26 cellular contexts compared by ENCODE assay signal in genomic region chr12:10283028-10283427, GRCh38. TPM values are rescaled to one million over a fixed set of nuclear protein-coding genes. Genes with fewer than 3 reads are reported as not detected.
DNase-seq lines count a peak whose midpoint lies in the region; ATAC-seq and TF ChIP-seq lines count a peak whose summit lies in the region.
"Had no signal": no experiment of that assay in that cellular context is flagged by ENCODE, and none has a peak within 500 bp of the region (broad histone marks: within the 10 kb centered on the region; RNA-seq: fewer than 3 reads in every experiment).

No MANE protein-coding gene starts in this region.

- peak overlapping the region; percentile 63 for H3K27ac ChIP-seq in OCI-LY1 (ENCODE audit: low read depth, low read length, poor library complexity, severe bottlenecking)
- H3K27ac ChIP-seq: heart left ventricle, left lung, psoas muscle, SJCRH30, thyroid gland had no signal

- peaks cover 48% of the 10 kb centered on the region for H3K4me1 ChIP-seq in OCI-LY1 (ENCODE audit: insufficient read depth, low read length, severe bottlenecking)
- H3K4me1 ChIP-seq: left lung, psoas muscle, thyroid gland had no signal

- H3K36me3 Mint-ChIP-seq in MCF 10A (ENCODE audit: insufficient read depth, unreplicated experiment) = peaks cover 6% of the 10 kb centered on the region
- H3K36me3 Mint-ChIP-seq: activated CD4-positive, alpha-beta memory T cell treated with anti-CD3 and anti-CD28 coated beads for 36 hours; CD4-positive, CD25-positive, alpha-beta regulatory T cell; stimulated activated naive B cell treated with anti-CD40 and anti-IgM and Interleukin-4, amounts not matched to agents 10 μg/mL and 1 μg/mL and 100 μg/mL, for 72 hours had no signal

- no peak overlapping the region for H2AFZ ChIP-seq in OCI-LY1 (ENCODE audit: low read length)

- H3K9me3 Mint-ChIP-seq in MCF 10A (ENCODE audit: unreplicated experiment) = no peaks in the 10 kb centered on the region
- H3K9me3 Mint-ChIP-seq: activated B cell treated with CpG ODN at 0.5 μM for 24 hours; activated CD4-positive, alpha-beta memory T cell treated with anti-CD3 and anti-CD28 coated beads for 36 hours; dendritic cell treated with granulocyte-macrophage colony-stimulating factor and Interleukin-4, amounts not matched to agents 40 ng/mL and 50 ng/mL, for 4 days; stimulated activated naive B cell treated with anti-CD40 and anti-IgM and Interleukin-4, amounts not matched to agents 10 μg/mL and 1 μg/mL and 100 μg/mL, for 72 hours had no signal

- H3K9me2 ChIP-seq in OCI-LY1 (ENCODE audit: low read depth, low read length) = no peaks in the 10 kb centered on the region

- H3K36me3 ChIP-seq in OCI-LY1 (ENCODE audit: insufficient read depth, low read length) = 0 out of 2 replicates have a peak, but pooled peaks cover 2% of the 10 kb centered on the region
- H3K36me3 ChIP-seq: heart left ventricle, left lung, SJCRH30, thyroid gland had no signal

- no peak for ATAC-seq in GM19351 (IDR thresholded peaks at IDR 0.05; ENCODE audit: unreplicated experiment)
- ATAC-seq: left lung; psoas muscle; stimulated activated naive B cell treated with anti-CD40 and anti-IgM and Interleukin-4, amounts not matched to agents 10 μg/mL and 1 μg/mL and 100 μg/mL, for 72 hours had no signal

- H3K9ac ChIP-seq in OCI-LY1 (ENCODE audit: low read length) = no peak overlapping the region

- TF ChIP-seq CTCF in OCI-LY1 (IDR thresholded peaks at IDR 0.05; ENCODE audit: low read length) (no peak), MCF 10A (IDR thresholded peaks at IDR 0.05; ENCODE audit: unreplicated experiment) (no peak)

- no peaks in the 10 kb centered on the region for H3K27me3 ChIP-seq in OCI-LY1 (ENCODE audit: insufficient read depth, low read length)
- H3K27me3 ChIP-seq: heart left ventricle, left lung, SJCRH30, thyroid gland had no signal

- peak; percentile 19 for DNase-seq in DMS79 (lab: John Stamatoyannopoulos, UW)
- peak; percentile 78 for DNase-seq in NCI-H1092 (lab: John Stamatoyannopoulos, UW)
- peak; percentile 29 for DNase-seq in myocyte (ENCODE audit: low read depth)
- DNase-seq in MCF 10A (ENCODE audit: unreplicated experiment) = no peak
- DNase-seq in COR-L47 (lab: John Stamatoyannopoulos, UW) = no peak
- no peak for DNase-seq in NCI-H1694 treated with DMSO at 0.1 percent for 48 hours (lab: John Stamatoyannopoulos, UW)
- DNase-seq: activated B cell treated with CpG ODN at 0.5 μM for 24 hours; activated CD4-positive, alpha-beta memory T cell treated with anti-CD3 and anti-CD28 coated beads for 36 hours; activated gamma-delta T cell treated with Interleukin-2 at 50 U/mL for 16 hours; CD4-positive, CD25-positive, alpha-beta regulatory T cell; HCEC 1CT; left lung; NCI-H1436 treated with DMSO at 0.1 percent for 48 hours; NCI-H510A treated with DMSO at 0.1 percent for 48 hours; OCI-M1; psoas muscle; SJCRH30; stimulated activated CD4-positive, alpha-beta T cell treated with anti-CD3 and anti-CD28 coated beads, Interleukin-1b, Interleukin-23, amount 100 ng/mL, for 48 hours; stimulated activated naive B cell treated with anti-CD40 and anti-IgM and Interleukin-4, amounts not matched to agents 10 μg/mL and 1 μg/mL and 100 μg/mL, for 72 hours; thyroid gland had no signal

- no peak overlapping the region for H3K4me3 Mint-ChIP-seq in MCF 10A (ENCODE audit: unreplicated experiment)
- H3K4me3 Mint-ChIP-seq: activated B cell treated with CpG ODN at 0.5 μM for 24 hours; activated CD4-positive, alpha-beta memory T cell treated with anti-CD3 and anti-CD28 coated beads for 36 hours; CD4-positive, CD25-positive, alpha-beta regulatory T cell; dendritic cell treated with granulocyte-macrophage colony-stimulating factor and Interleukin-4, amounts not matched to agents 40 ng/mL and 50 ng/mL, for 4 days; stimulated activated naive B cell treated with anti-CD40 and anti-IgM and Interleukin-4, amounts not matched to agents 10 μg/mL and 1 μg/mL and 100 μg/mL, for 72 hours; T-helper 1 cell treated with Interleukin-12 subunit alpha and Interleukin-12 subunit beta and Interleukin-4 antibody, amounts not matched to agents 30 μg/mL and 1 μg/mL, for 36 hours had no signal

- no TSS peak for BruUV-seq in MCF 10A (replicated peaks; lab: Mats Ljungman, UMichigan)

- POLR2A ChIA-PET in MCF 10A (lab: Yijun Ruan, JAX) = no interaction called here

- intact Hi-C loops in MCF 10A (cut with micrococcal nuclease) = no loop called here

- no peak overlapping the region for H3K4me3 ChIP-seq in OCI-LY1 (ENCODE audit: low read depth, low read length, poor library complexity, severe bottlenecking)
- H3K4me3 ChIP-seq: heart left ventricle, left lung, psoas muscle, SJCRH30, thyroid gland had no signal

- H3K27me3 Mint-ChIP-seq in MCF 10A (ENCODE audit: insufficient read depth, unreplicated experiment) = no peaks in the 10 kb centered on the region

- H3K79me2 ChIP-seq in OCI-LY1 (ENCODE audit: insufficient read depth, low read length) = no peaks in the 10 kb centered on the region

- no peak overlapping the region for H3K4me2 ChIP-seq in OCI-LY1 (ENCODE audit: low read length)

- peaks cover 3% of the 10 kb centered on the region; the same call in 1 of the 2 replicates for H3K9me3 ChIP-seq in OCI-LY1 (ENCODE audit: low read length)
- H3K9me3 ChIP-seq: heart left ventricle, left lung, psoas muscle, SJCRH30, thyroid gland had no signal

- H3K4me1 Mint-ChIP-seq in MCF 10A (ENCODE audit: insufficient read depth, unreplicated experiment) = peaks cover 19% of the 10 kb centered on the region
- H3K4me1 Mint-ChIP-seq: activated B cell treated with CpG ODN at 0.5 μM for 24 hours; CD4-positive, CD25-positive, alpha-beta regulatory T cell had no signal

- no peaks in the 10 kb centered on the region for H4K20me1 ChIP-seq in OCI-LY1 (ENCODE audit: insufficient read depth, low read length)

- no peaks in the 10 kb centered on the region for H3F3A ChIP-seq in OCI-LY1 (ENCODE audit: insufficient read depth, low read length)

- no peak overlapping the region for H3K27ac Mint-ChIP-seq in MCF 10A (ENCODE audit: low read depth, unreplicated experiment)
- H3K27ac Mint-ChIP-seq: activated B cell treated with CpG ODN at 0.5 μM for 24 hours; activated CD4-positive, alpha-beta memory T cell treated with anti-CD3 and anti-CD28 coated beads for 36 hours; CD4-positive, CD25-positive, alpha-beta regulatory T cell; dendritic cell treated with granulocyte-macrophage colony-stimulating factor and Interleukin-4, amounts not matched to agents 40 ng/mL and 50 ng/mL, for 4 days; stimulated activated naive B cell treated with anti-CD40 and anti-IgM and Interleukin-4, amounts not matched to agents 10 μg/mL and 1 μg/mL and 100 μg/mL, for 72 hours; T-helper 1 cell treated with Interleukin-12 subunit alpha and Interleukin-12 subunit beta and Interleukin-4 antibody, amounts not matched to agents 30 μg/mL and 1 μg/mL, for 36 hours had no signal

- CTCF ChIA-PET in MCF 10A (lab: Yijun Ruan, JAX) = interaction anchor here (0.6 kb wide), 1 partner anchor 178 kb away, joined by 5 read pairs; no protein-coding TSS in a partner anchor

RNA-seq across cellular contexts. Expression of gene KLRD1, which starts 24.6 kb away (rescaled TPM):
- total RNA-seq in myocyte (under 0.01 and 0.03 TPM in 2 replicates), MCF 10A (2022) (not detected in 2 replicates)
- polyA plus RNA-seq in myocyte (2012) = 0.04 TPM
- total RNA-seq: LHCN-M2 had no signal

Comparison
In these comparisons a context has a peak if more than half of its experiments do, and no peak if none do; other contexts are left out.
1. DNase-seq: peak in DMS79 (single experiment), NCI-H1092 (single experiment) and myocyte (single experiment); none in MCF 10A (single experiment), COR-L47 (single experiment) and NCI-H1694 treated with DMSO at 0.1 percent for 48 hours (single experiment).